Comparison of ENCODE assay signal across 8 cellular contexts in genomic region chr11:57741132-57742086, GRCh38. TPM values are rescaled to one million over a fixed set of nuclear protein-coding genes. Genes with fewer than 3 reads are reported as not detected.
DNase-seq lines count a peak whose midpoint lies in the region; ATAC-seq and TF ChIP-seq lines count a peak whose summit lies in the region.

A gene with protein sequence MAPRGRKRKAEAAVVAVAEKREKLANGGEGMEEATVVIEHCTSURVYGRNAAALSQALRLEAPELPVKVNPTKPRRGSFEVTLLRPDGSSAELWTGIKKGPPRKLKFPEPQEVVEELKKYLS (plus strand): TSS chr11:57741491. CDS start chr11:57741596, 105 bp downstream.

- TF ChIP-seq CTCF in LNCaP clone FGC (IDR thresholded peaks at IDR 0.05; ENCODE audit: control insufficient read depth, extremely low read depth, insufficient read depth): no peak
- no peak for TF ChIP-seq CTCF in RWPE1 (conservative IDR thresholded peaks at IDR 0.05; ENCODE audit: low read depth)
- TF ChIP-seq CTCF in fibroblast of mammary gland (conservative IDR thresholded peaks at IDR 0.05; ENCODE audit: control insufficient read depth, insufficient read depth, low read depth, low read length): no peak

- CTCF ChIA-PET in RWPE1 (lab: Yijun Ruan, JAX): interaction anchor here (0.5 to 2.7 kb wide), 3 partner anchors 19 to 59 kb away, joined by 3 to 14 read pairs (median 4); no protein-coding TSS in a partner anchor

- peak within 1 kb of the TSS; percentile 96 for H3K4me3 Mint-ChIP-seq in activated T-helper 2 cell treated with anti-CD3 and anti-CD28 coated beads, Interferon-gamma antibody, Interleukin-2, Interleukin-4, amounts not matched to agents 10 μg/mL and 5 μg/mL and 100 μg/mL, durations not matched to agents 14 hours and 24 hours and 36 hours (ENCODE audit: low read depth)
- peak within 1 kb of the TSS; percentile 92 to 100 (median 99) for H3K4me3 Mint-ChIP-seq in naive thymus-derived CD8-positive, alpha-beta T cell

- ATAC-seq in naive thymus-derived CD8-positive, alpha-beta T cell: peak; percentile 83

- H3K4me3 ChIP-seq in LNCaP clone FGC (ENCODE audit: low read depth, low read length) (peak within 1 kb of the TSS; percentile 95), fibroblast of mammary gland (ENCODE audit: control insufficient read depth, low read depth, low read length) (peak within 1 kb of the TSS; percentile 93)

- POLR2A ChIA-PET in RWPE1 (lab: Yijun Ruan, JAX; ENCODE audit: low non-redundant PET): interaction anchor here (0.6 to 0.9 kb wide), 2 partner anchors 14 to 27 kb away, joined by 3 read pairs; no protein-coding TSS in a partner anchor
- POLR2A ChIA-PET in naive thymus-derived CD8-positive, alpha-beta T cell (lab: Charles Lee): interaction anchor here (0.7 to 3.4 kb wide), 30 partner anchors 9 to 1874 kb away, joined by 3 to 41 read pairs (median 4); partner anchors contain the start of genes BTBD18, CLP1, CTNND1 and LPXN

- H3K27me3 Mint-ChIP-seq in activated T-helper 2 cell treated with anti-CD3 and anti-CD28 coated beads, Interferon-gamma antibody, Interleukin-2, Interleukin-4, amounts not matched to agents 10 μg/mL and 5 μg/mL and 100 μg/mL, durations not matched to agents 14 hours and 24 hours and 36 hours (ENCODE audit: low read depth): no peaks in the 10 kb centered on the region
- no peaks in the 10 kb centered on the region for H3K27me3 Mint-ChIP-seq in naive thymus-derived CD8-positive, alpha-beta T cell

- peaks cover 17% of the 10 kb centered on the region for H3K4me1 Mint-ChIP-seq in activated T-helper 2 cell treated with anti-CD3 and anti-CD28 coated beads, Interferon-gamma antibody, Interleukin-2, Interleukin-4, amounts not matched to agents 10 μg/mL and 5 μg/mL and 100 μg/mL, durations not matched to agents 14 hours and 24 hours and 36 hours (ENCODE audit: low read depth)
- H3K4me1 Mint-ChIP-seq in naive thymus-derived CD8-positive, alpha-beta T cell: peaks cover 16 to 49% (median 45%) of the 10 kb centered on the region in 4 donors

- intact Hi-C loops in activated T-helper 2 cell treated with anti-CD3 and anti-CD28 coated beads, Interferon-gamma antibody, Interleukin-2, Interleukin-4, amounts not matched to agents 10 μg/mL and 5 μg/mL and 100 μg/mL, durations not matched to agents 14 hours and 24 hours and 36 hours (cut with micrococcal nuclease): loop anchor here (1.0 to 5.0 kb wide), 10 partner anchors 29 to 836 kb away; partner anchors contain the start of genes CLP1, LPXN, MED19 and TIMM10

- peaks cover 76% of the 10 kb centered on the region for H3K36me3 Mint-ChIP-seq in activated T-helper 2 cell treated with anti-CD3 and anti-CD28 coated beads, Interferon-gamma antibody, Interleukin-2, Interleukin-4, amounts not matched to agents 10 μg/mL and 5 μg/mL and 100 μg/mL, durations not matched to agents 14 hours and 24 hours and 36 hours (ENCODE audit: low read depth)
- H3K36me3 Mint-ChIP-seq in naive thymus-derived CD8-positive, alpha-beta T cell: peaks cover 8 to 73% (median 11%) of the 10 kb centered on the region in 3 donors

- peak within 1 kb of the TSS; percentile 90 for H3K27ac Mint-ChIP-seq in activated T-helper 2 cell treated with anti-CD3 and anti-CD28 coated beads, Interferon-gamma antibody, Interleukin-2, Interleukin-4, amounts not matched to agents 10 μg/mL and 5 μg/mL and 100 μg/mL, durations not matched to agents 14 hours and 24 hours and 36 hours
- peak within 1 kb of the TSS; percentile 95 to 99 (median 98) for H3K27ac Mint-ChIP-seq in naive thymus-derived CD8-positive, alpha-beta T cell

- peak; percentile 99 for DNase-seq in Daoy (ENCODE audit: low read depth)
- DNase-seq in GOT3 (lab: John Stamatoyannopoulos, UW): peak; percentile 86
- peak; percentile 96 for DNase-seq in LNCaP clone FGC (ENCODE audit: low read depth)
- peak; percentile 95 for DNase-seq in RWPE1 (ENCODE audit: low spot score)
- DNase-seq in activated T-helper 2 cell treated with anti-CD3 and anti-CD28 coated beads, Interferon-gamma antibody, Interleukin-2, Interleukin-4, amounts not matched to agents 10 μg/mL and 5 μg/mL and 100 μg/mL, durations not matched to agents 14 hours and 24 hours and 36 hours (ENCODE audit: low spot score): peak; percentile 94
- peak; percentile 97 for DNase-seq in fibroblast of mammary gland (ENCODE audit: low read depth)
- DNase-seq in naive thymus-derived CD8-positive, alpha-beta T cell: peak; percentile 74 to 94 (median 90)
- peak; percentile 86 to 91 (median 88) for DNase-seq in stimulated activated naive CD4-positive, alpha-beta T cell (lab: John Stamatoyannopoulos, UW)

- peak within 1 kb of the TSS; percentile 85 for H3K27ac ChIP-seq in RWPE1

- no peaks in the 10 kb centered on the region for H3K9me3 Mint-ChIP-seq in activated T-helper 2 cell treated with anti-CD3 and anti-CD28 coated beads, Interferon-gamma antibody, Interleukin-2, Interleukin-4, amounts not matched to agents 10 μg/mL and 5 μg/mL and 100 μg/mL, durations not matched to agents 14 hours and 24 hours and 36 hours
- no peaks in the 10 kb centered on the region for H3K9me3 Mint-ChIP-seq in naive thymus-derived CD8-positive, alpha-beta T cell

RNA-seq across cellular contexts. Expression of the gene that starts here (rescaled TPM):
- total RNA-seq in Daoy (2014; rRNA removed; shearing (Covaris generic)): 220 and 290 TPM in 2 replicates
- total RNA-seq in activated T-helper 2 cell treated with anti-CD3 and anti-CD28 coated beads, Interferon-gamma antibody, Interleukin-2, Interleukin-4, amounts not matched to agents 10 μg/mL and 5 μg/mL and 100 μg/mL, durations not matched to agents 14 hours and 24 hours and 36 hours: 179 and 183 TPM in 2 replicates
- 100 to 1,000 TPM; 142 to 146 TPM for total RNA-seq in naive thymus-derived CD8-positive, alpha-beta T cell
- 100 to 1,000 TPM; 294 to 419 (median 342) TPM for polyA plus RNA-seq in naive thymus-derived CD8-positive, alpha-beta T cell

Comparison
In these comparisons a context has a peak if more than half of its experiments do, and no peak if none do; other contexts are left out.
1. Peak in every context shown above with its lines: DNase-seq, ATAC-seq, H3K4me3 ChIP-seq and H3K27ac ChIP-seq.